Comparison of ENCODE assay signal across 24 cellular contexts in genomic region chr12:2764398-2764797, GRCh38. TPM values are rescaled to one million over a fixed set of nuclear protein-coding genes. Genes with fewer than 3 reads are reported as not detected.
DNase-seq lines count a peak whose midpoint lies in the region; FAIRE-seq and TF ChIP-seq lines count a peak whose summit lies in the region.
"Had no signal": no experiment of that assay in that cellular context is flagged by ENCODE, and none has a peak within 500 bp of the region (broad histone marks: within the 10 kb centered on the region; RNA-seq: fewer than 3 reads in every experiment).

No MANE protein-coding gene starts in this region.

- no peaks in the 10 kb centered on the region for H3K4me1 ChIP-seq in colonic mucosa
- H3K4me1 ChIP-seq in mucosa of rectum (ENCODE audit: control insufficient read depth in 2 of 2, insufficient read depth in 2 of 2, low read length in 2 of 2): peaks cover 10 to 17% of the 10 kb centered on the region in 2 donors
- H3K4me1 ChIP-seq: Peyer's patch had no signal

- H3K27me3 ChIP-seq in colonic mucosa (no peaks in the 10 kb centered on the region), mucosa of rectum (ENCODE audit: control insufficient read depth in 2 of 2, insufficient read depth in 2 of 2, low read length in 2 of 2) (no peaks in the 10 kb centered on the region)
- H3K27me3 ChIP-seq: Peyer's patch had no signal

- H3K36me3 ChIP-seq in colonic mucosa (no peaks in the 10 kb centered on the region), mucosa of rectum (ENCODE audit: control insufficient read depth in 2 of 2, insufficient read depth in 2 of 2, low read length in 2 of 2) (no peaks in the 10 kb centered on the region)
- H3K36me3 ChIP-seq: Peyer's patch had no signal

- no peaks in the 10 kb centered on the region for H3K9me3 Mint-ChIP-seq in type B pancreatic cell
- H3K9me3 Mint-ChIP-seq: CD14-positive monocyte had no signal

- no peak for TF ChIP-seq POLR2A in H54 (IDR thresholded peaks at IDR 0.05; ENCODE audit: low read depth, low read length)

- H3K9me3 ChIP-seq in colonic mucosa (no peaks in the 10 kb centered on the region), mucosa of rectum (ENCODE audit: control insufficient read depth in 2 of 2, low read length in 2 of 2) (no peaks in the 10 kb centered on the region)
- H3K9me3 ChIP-seq: Peyer's patch had no signal

- no peaks in the 10 kb centered on the region for H3K36me3 Mint-ChIP-seq in type B pancreatic cell
- H3K36me3 Mint-ChIP-seq: CD14-positive monocyte had no signal

- H3K4me1 Mint-ChIP-seq in type B pancreatic cell (ENCODE audit: unreplicated experiment): no peaks in the 10 kb centered on the region
- H3K4me1 Mint-ChIP-seq: B cell, CD14-positive monocyte had no signal

- peaks cover 39% of the 10 kb centered on the region for H3K27me3 Mint-ChIP-seq in type B pancreatic cell
- H3K27me3 Mint-ChIP-seq: B cell had no signal

- H3K27ac ChIP-seq in colonic mucosa (no peak overlapping the region), mucosa of rectum (ENCODE audit: low read depth in 2 of 2, low read length in 2 of 2) (peak overlapping the region; percentile 13 to 28)
- H3K27ac ChIP-seq: Peyer's patch had no signal

- no peak overlapping the region for H3K4me3 ChIP-seq in colonic mucosa
- H3K4me3 ChIP-seq in mucosa of rectum (ENCODE audit: low read length in 2 of 2): peak overlapping the region in 1 of 2 donors; percentile 9
- H3K4me3 ChIP-seq: Peyer's patch had no signal

- no peak overlapping the region for H3K27ac Mint-ChIP-seq in type B pancreatic cell
- H3K27ac Mint-ChIP-seq: B cell, CD14-positive monocyte had no signal

- TF ChIP-seq CTCF in colonic mucosa (IDR thresholded peaks at IDR 0.05) (no peak), type B pancreatic cell (conservative IDR thresholded peaks at IDR 0.05) (no peak)

- FAIRE-seq in urothelium cell line (lab: Jason Lieb, UNC) (peak; percentile 9), H54 (lab: Jason Lieb, UNC) (no peak)
- FAIRE-seq: GM12892, GM19239, H1 had no signal

- DNase-seq in NCI-H2029 (lab: John Stamatoyannopoulos, UW) (peak; percentile 11), colonic mucosa (peak; percentile 38), urothelium cell line (ENCODE audit: low spot score) (no peak), H54 (ENCODE audit: insufficient read length, low spot score) (no peak), type B pancreatic cell (ENCODE audit: extremely low spot score, unreplicated experiment) (no peak)
- DNase-seq in stimulated activated CD8-positive, alpha-beta memory T cell treated with anti-CD3 and anti-CD28 coated beads, Interleukin-4, amount 100 ng/mL, for 48 hours: no peak
- DNase-seq: DMS153, DND-41, IMR-90, KG1, MM.1S, NCI-H1092, NCI-H1436, NCI-H187 treated with DMSO at 0.1 percent for 48 hours, NCI-H446 treated with DMSO at 0.1 percent for 48 hours, NCI-H526 treated with DMSO at 0.1 percent for 48 hours, Peyer's patch, SHP77 treated with DMSO at 0.1 percent for 48 hours had no signal

- intact Hi-C loops in colonic mucosa (cut with DNase I): no loop called here

- H3K9ac ChIP-seq in colonic mucosa (ENCODE audit: low read depth in 2 of 2, low read length in 2 of 2) (no peak overlapping the region), mucosa of rectum (ENCODE audit: low read depth in 1 of 2, low read length in 2 of 2) (no peak overlapping the region)

- no peak overlapping the region for H3K4me3 Mint-ChIP-seq in type B pancreatic cell
- H3K4me3 Mint-ChIP-seq: B cell, CD14-positive monocyte had no signal

RNA-seq across cellular contexts. Expression of gene FKBP4, which starts 30.4 kb away (rescaled TPM):
- total RNA-seq in colonic mucosa (100 to 1,000 TPM in 1 of 2 donors, 10 to 100 TPM in 1; 63.1 to 274 TPM), type B pancreatic cell (ENCODE audit: low replicate concordance) (127 and 283 TPM in 2 replicates)

RNA-seq across cellular contexts. Expression of gene ITFG2, which starts 48.1 kb away (rescaled TPM):
- total RNA-seq in colonic mucosa: 10 to 100 TPM; 19.4 to 34.8 TPM
- 41.8 and 85.8 TPM in 2 replicates for total RNA-seq in type B pancreatic cell (ENCODE audit: low replicate concordance)

Comparison
In these comparisons a context has a peak if more than half of its experiments do, and no peak if none do; other contexts are left out.
1. DNase-seq: peak in NCI-H2029 (single experiment) and colonic mucosa (single experiment); none in urothelium cell line (single experiment), H54 (single experiment), stimulated activated CD8-positive, alpha-beta memory T cell treated with anti-CD3 and anti-CD28 coated beads, Interleukin-4, amount 100 ng/mL, for 48 hours (single experiment) and type B pancreatic cell (single experiment).